In genomic region chr12:68358532-68359485, GRCh38 we compare ENCODE assay signal across 8 cellular contexts. TPM values are rescaled to one million over a fixed set of nuclear protein-coding genes. Genes with fewer than 3 reads are reported as not detected.
DNase-seq lines count a peak whose midpoint lies in the region; ATAC-seq lines count a peak whose summit lies in the region.

No MANE protein-coding gene starts in this region.

- H3K4me3 ChIP-seq in HUES48 (ENCODE audit: low read depth, low read length) (peak overlapping the region; percentile 44), SJCRH30 (peak overlapping the region; percentile 9; the same call in 1 of the 2 replicates), adipocyte (ENCODE audit: low read length) (no peak overlapping the region)

- H3K9me3 ChIP-seq in HUES48 (ENCODE audit: control insufficient read depth, insufficient read depth, low read length): no peaks in the 10 kb centered on the region
- H3K9me3 ChIP-seq in SJCRH30 (replicated peaks): no peaks in the 10 kb centered on the region
- no peaks in the 10 kb centered on the region for H3K9me3 ChIP-seq in adipocyte (ENCODE audit: control insufficient read depth, low read length)

- H3K4me1 ChIP-seq in HUES48 (ENCODE audit: control insufficient read depth, insufficient read depth, low read length): peaks cover 12% of the 10 kb centered on the region
- peaks cover 9% of the 10 kb centered on the region; the same call in 1 of the 2 replicates for H3K4me1 ChIP-seq in SJCRH30
- H3K4me1 ChIP-seq in adipocyte (ENCODE audit: control insufficient read depth, insufficient read depth, low read length): peaks cover 17% of the 10 kb centered on the region

- intact Hi-C loops in left ventricle myocardium superior (cut with micrococcal nuclease): no loop called here

- DNase-seq in GF-D8 (lab: John Stamatoyannopoulos, UW): peak; percentile 56
- DNase-seq in SJCRH30: peak; percentile 42 to 76
- DNase-seq in adipocyte (ENCODE audit: low read depth): peak; percentile 94
- DNase-seq in left ventricle myocardium superior: no peak
- DNase-seq in retina: peak; percentile 64
- DNase-seq in occipital lobe (lab: John Stamatoyannopoulos, UW): no peak

- H3K27ac ChIP-seq in HUES48 (ENCODE audit: low read depth, low read length): peak overlapping the region; percentile 88
- H3K27ac ChIP-seq in SJCRH30: no peak overlapping the region

- ATAC-seq in GM21576 (IDR thresholded peaks at IDR 0.05; ENCODE audit: unreplicated experiment) (peak; percentile 82), left ventricle myocardium superior (peak; percentile 86)

- H3K27me3 ChIP-seq in HUES48 (ENCODE audit: control insufficient read depth, insufficient read depth, low read length) (0 out of 2 replicates have a peak, but pooled peaks cover 3% of the 10 kb centered on the region), SJCRH30 (no peaks in the 10 kb centered on the region), adipocyte (replicated peaks; ENCODE audit: control insufficient read depth, insufficient read depth, low read length) (no peaks in the 10 kb centered on the region)

- H3K9ac ChIP-seq in HUES48 (ENCODE audit: low read depth, low read length) (peak overlapping the region; percentile 36; the same call in 1 of the 2 replicates), adipocyte (ENCODE audit: low read length) (peak overlapping the region; percentile 50)

- H3K36me3 ChIP-seq in HUES48 (ENCODE audit: control insufficient read depth, insufficient read depth, low read length): no peaks in the 10 kb centered on the region
- H3K36me3 ChIP-seq in SJCRH30: no peaks in the 10 kb centered on the region
- no peaks in the 10 kb centered on the region for H3K36me3 ChIP-seq in adipocyte (ENCODE audit: control insufficient read depth, insufficient read depth, low read length, severe bottlenecking)

RNA-seq across cellular contexts. Expression of gene MDM1, which starts 26.6 kb away (rescaled TPM):
- total RNA-seq in SJCRH30 (2014; rRNA removed; shearing (Covaris generic)): 21.8 and 22.9 TPM in 2 replicates
- total RNA-seq in left ventricle myocardium superior (6.2 TPM), occipital lobe (29.8 TPM)

Comparison
In these comparisons a context has a peak if more than half of its experiments do, and no peak if none do; other contexts are left out.
1. DNase-seq: peak in GF-D8 (single experiment), SJCRH30 (2 of 2), adipocyte (single experiment) and retina (single experiment); none in left ventricle myocardium superior (single experiment) and occipital lobe (single experiment).